ENCODE assay signal across 7 cellular contexts in the genomic region with DNA sequence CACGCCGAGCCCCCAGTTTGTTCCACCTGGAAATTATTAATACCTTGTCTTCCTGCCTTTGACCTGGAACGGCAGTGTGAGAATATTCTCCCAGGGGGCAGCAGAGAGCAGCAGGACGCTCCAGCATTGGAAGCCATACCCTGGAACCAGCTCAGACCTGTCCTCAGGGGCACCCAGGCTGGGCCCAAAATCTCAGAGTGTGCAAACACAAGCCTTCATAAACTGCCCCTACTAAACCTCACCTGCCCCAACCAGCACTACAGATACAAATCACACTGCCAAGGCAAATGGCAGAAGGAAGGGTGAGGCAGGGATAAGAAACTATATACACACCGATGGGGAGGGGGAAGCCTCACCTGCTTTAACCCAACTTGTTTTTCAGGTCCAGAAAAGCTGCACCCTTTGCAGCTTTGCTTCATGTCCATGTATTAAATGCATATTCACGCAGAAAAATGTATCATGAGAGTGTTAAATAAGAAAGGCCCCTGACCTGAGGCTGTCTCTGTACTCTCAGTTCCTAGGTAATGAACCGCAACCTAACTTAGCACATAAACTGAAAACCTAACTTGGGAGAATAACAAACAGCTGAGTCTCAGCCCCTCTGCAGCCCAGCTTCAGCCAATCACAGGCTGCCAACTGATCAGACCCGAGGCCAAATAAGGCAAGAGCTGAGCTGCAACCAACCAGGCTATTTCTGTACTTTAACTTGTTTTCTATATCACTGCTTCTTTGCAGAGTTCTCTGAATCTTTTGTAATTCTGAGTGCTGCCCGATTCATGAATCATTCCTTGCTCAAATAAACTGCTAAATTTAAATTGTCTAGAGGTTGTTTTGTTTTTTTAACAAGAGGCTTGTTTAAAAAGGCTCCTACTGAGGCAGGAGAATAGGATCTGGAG.
DNase-seq lines count a peak whose midpoint lies in the region; ATAC-seq, FAIRE-seq and TF ChIP-seq lines count a peak whose summit lies in the region.

No MANE protein-coding gene starts in this region.

- ATAC-seq in SK-N-SH treated with all-trans-retinoic acid at 6 μM for 48 hours, result peak; percentile 96
- peak; percentile 76 for ATAC-seq in activated naive CD8-positive, alpha-beta T cell treated with anti-CD3 and anti-CD28 coated beads, Interleukin-2, amount 50 U/mL, for 24 hours

- H3K4me1 Mint-ChIP-seq in activated naive CD8-positive, alpha-beta T cell treated with anti-CD3 and anti-CD28 coated beads, Interleukin-2, amount 50 U/mL, for 24 hours, result peaks cover 3% of the 10 kb centered on the region

- H3K27me3 ChIP-seq in iPS-18a (ENCODE audit: control insufficient read depth, insufficient read depth, low read length), result no peaks in the 10 kb centered on the region

- POLR2A ChIA-PET in HEK293 (lab: Yijun Ruan, JAX), result interaction anchor here (0.5 to 0.6 kb wide), 5 partner anchors 126 to 308 kb away, joined by 3 to 5 read pairs (median 3); no protein-coding TSS in a partner anchor

- H3K4me1 ChIP-seq in HEK293 (ENCODE audit: control insufficient read depth, insufficient read depth, low read length) (no peaks in the 10 kb centered on the region), iPS-18a (ENCODE audit: control insufficient read depth, low read depth, low read length) (peaks cover 10% of the 10 kb centered on the region)

- H3K9me3 ChIP-seq in HEK293 (ENCODE audit: control insufficient read depth, insufficient read depth, low read depth, low read length), result no peaks in the 10 kb centered on the region
- no peaks in the 10 kb centered on the region for H3K9me3 ChIP-seq in iPS-18a (ENCODE audit: control insufficient read depth, low read depth, low read length)

- H3K36me3 ChIP-seq in HEK293 (ENCODE audit: control insufficient read depth in 2 of 2, insufficient read depth in 1 of 2, low read length in 2 of 2) (no peaks in the 10 kb centered on the region), iPS-18a (ENCODE audit: control insufficient read depth, low read depth, low read length) (no peaks in the 10 kb centered on the region)

- no peaks in the 10 kb centered on the region for H3K27me3 Mint-ChIP-seq in activated naive CD8-positive, alpha-beta T cell treated with anti-CD3 and anti-CD28 coated beads, Interleukin-2, amount 50 U/mL, for 24 hours

- no peaks in the 10 kb centered on the region for H3K9me3 Mint-ChIP-seq in activated naive CD8-positive, alpha-beta T cell treated with anti-CD3 and anti-CD28 coated beads, Interleukin-2, amount 50 U/mL, for 24 hours

- no peak overlapping the region for H3K4me3 Mint-ChIP-seq in activated naive CD8-positive, alpha-beta T cell treated with anti-CD3 and anti-CD28 coated beads, Interleukin-2, amount 50 U/mL, for 24 hours

- no peak overlapping the region for H3K9ac ChIP-seq in iPS-18a (ENCODE audit: low read length)

- DNase-seq in GM12891 (ENCODE audit: insufficient read length, low spot score), result no peak
- DNase-seq in M059J (ENCODE audit: low read depth), result peak; percentile 71
- DNase-seq in activated naive CD8-positive, alpha-beta T cell treated with anti-CD3 and anti-CD28 coated beads, Interleukin-2, amount 50 U/mL, for 24 hours, result peak; percentile 71
- DNase-seq in stimulated activated CD4-positive, alpha-beta T cell treated with anti-CD3 and anti-CD28 coated beads, Interleukin-15, amount 100 ng/mL, for 24 hours, result peak; percentile 75

- H3K27ac Mint-ChIP-seq in activated naive CD8-positive, alpha-beta T cell treated with anti-CD3 and anti-CD28 coated beads, Interleukin-2, amount 50 U/mL, for 24 hours, result no peak overlapping the region

- peak; percentile 65 for FAIRE-seq in GM12891 (lab: Jason Lieb, UNC)

- H3K27ac ChIP-seq in HEK293 (ENCODE audit: extremely low read depth, low read depth, low read length), result no peak overlapping the region
- H3K27ac ChIP-seq in iPS-18a (ENCODE audit: low read length), result peak overlapping the region; percentile 59

- peak; percentile 42; the same call in 1 of the 2 replicates for TF ChIP-seq CTCF in HEK293 (tag by site-specific recombination; IDR thresholded peaks at IDR 0.05)

- no peak overlapping the region for H3K4me3 ChIP-seq in HEK293 (ENCODE audit: low read depth, low read length)
- no peak overlapping the region for H3K4me3 ChIP-seq in iPS-18a (ENCODE audit: low read length)

- no peaks in the 10 kb centered on the region for H3K36me3 Mint-ChIP-seq in activated naive CD8-positive, alpha-beta T cell treated with anti-CD3 and anti-CD28 coated beads, Interleukin-2, amount 50 U/mL, for 24 hours (ENCODE audit: low read depth)

- no peak for TF ChIP-seq POLR2A in GM12891 (IDR thresholded peaks at IDR 0.05; ENCODE audit: low read depth, low read length)

- CTCF ChIA-PET in HEK293 (lab: Yijun Ruan, JAX), result interaction anchor here (0.6 to 2.4 kb wide), 27 partner anchors 9 to 1088 kb away, joined by 3 to 16 read pairs (median 4); no protein-coding TSS in a partner anchor

TF ChIP-seq in GM12891, 5 proteins besides CTCF, POLR2A, EP300 and RAD21:
- TF ChIP-seq POU2F2 (IDR thresholded peaks at IDR 0.05; ENCODE audit: low read depth, low read length) (no peak), SPI1 (IDR thresholded peaks at IDR 0.05; ENCODE audit: low read depth, low read length) (peak; percentile 39; the same call in 1 of the 2 replicates), TAF1 (IDR thresholded peaks at IDR 0.05; ENCODE audit: low read depth, low read length) (no peak), POLR2AphosphoS5 (IDR thresholded peaks at IDR 0.05; ENCODE audit: low read depth, low read length) (no peak), PAX5 (IDR thresholded peaks at IDR 0.05; ENCODE audit: insufficient read depth, low read length, severe bottlenecking) (no peak)

TF ChIP-seq in HEK293, 187 proteins besides CTCF, POLR2A, EP300 and RAD21 (continues in another document):
- TF ChIP-seq TRIM28 (IDR thresholded peaks at IDR 0.05; ENCODE audit: borderline replicate concordance, low read length) (no peak), ZNF544 (tag by site-specific recombination; IDR thresholded peaks at IDR 0.05) (no peak), ZBTB20 (tag by site-specific recombination; IDR thresholded peaks at IDR 0.05) (peak; percentile 55), ZNF10 (tag by site-specific recombination; IDR thresholded peaks at IDR 0.05) (no peak)
- TF ChIP-seq, protein P1, sequence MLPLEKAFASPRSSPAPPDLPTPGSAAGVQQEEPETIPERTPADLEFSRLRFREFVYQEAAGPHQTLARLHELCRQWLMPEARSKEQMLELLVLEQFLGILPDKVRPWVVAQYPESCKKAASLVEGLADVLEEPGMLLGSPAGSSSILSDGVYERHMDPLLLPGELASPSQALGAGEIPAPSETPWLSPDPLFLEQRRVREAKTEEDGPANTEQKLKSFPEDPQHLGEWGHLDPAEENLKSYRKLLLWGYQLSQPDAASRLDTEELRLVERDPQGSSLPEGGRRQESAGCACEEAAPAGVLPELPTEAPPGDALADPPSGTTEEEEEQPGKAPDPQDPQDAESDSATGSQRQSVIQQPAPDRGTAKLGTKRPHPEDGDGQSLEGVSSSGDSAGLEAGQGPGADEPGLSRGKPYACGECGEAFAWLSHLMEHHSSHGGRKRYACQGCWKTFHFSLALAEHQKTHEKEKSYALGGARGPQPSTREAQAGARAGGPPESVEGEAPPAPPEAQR (tag by site-specific recombination; IDR thresholded peaks at IDR 0.05), result no peak
- TF ChIP-seq, protein P2, sequence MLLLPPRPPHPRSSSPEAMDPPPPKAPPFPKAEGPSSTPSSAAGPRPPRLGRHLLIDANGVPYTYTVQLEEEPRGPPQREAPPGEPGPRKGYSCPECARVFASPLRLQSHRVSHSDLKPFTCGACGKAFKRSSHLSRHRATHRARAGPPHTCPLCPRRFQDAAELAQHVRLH (tag by site-specific recombination; IDR thresholded peaks at IDR 0.05), result no peak

TF ChIP-seq in SK-N-SH treated with all-trans-retinoic acid at 6 μM for 48 hours, 23 proteins besides CTCF, POLR2A, EP300 and RAD21:
- TF ChIP-seq ZFP30 (CRISPR knock-in tag; IDR thresholded peaks at IDR 0.05) (no peak), ZFP3 (CRISPR knock-in tag; IDR thresholded peaks at IDR 0.05) (no peak), TCF4 (CRISPR knock-in tag; IDR thresholded peaks at IDR 0.05; ENCODE audit: borderline replicate concordance) (no peak)
